ENCODE assay signal across 17 cellular contexts in genomic region chr15:85503151-85503797, GRCh38.
A peak's percentile ranks its signal among the peaks of the same experiment; 100 is the strongest.
DNase-seq lines count a peak whose midpoint lies in the region; ATAC-seq and TF ChIP-seq lines count a peak whose summit lies in the region.
"Had no signal": no experiment of that assay in that cellular context is flagged by ENCODE, and none has a peak within 500 bp of the region (broad histone marks: within the 10 kb centered on the region; RNA-seq: fewer than 3 reads in every experiment).

No MANE protein-coding gene starts in this region.

- peaks cover 76 to 87% (median 82%) of the 10 kb centered on the region in 3 donors for H3K4me1 Mint-ChIP-seq in T-cell

- H3K36me3 ChIP-seq in cardiac muscle cell (no peaks in the 10 kb centered on the region), gastroesophageal sphincter (no peaks in the 10 kb centered on the region), sigmoid colon (no peaks in the 10 kb centered on the region)
- H3K36me3 ChIP-seq: gastrocnemius medialis, neutrophil had no signal

- intact Hi-C loops in left ventricle myocardium superior (cut with micrococcal nuclease), result no loop called here
- intact Hi-C loops in sigmoid colon (cut with DNase I), result loop anchor here (5.0 to 10.0 kb wide), 2 partner anchors 121 to 332 kb away; partner anchors contain the start of gene AKAP13

- H3K27me3 ChIP-seq in cardiac muscle cell (no peaks in the 10 kb centered on the region), gastroesophageal sphincter (no peaks in the 10 kb centered on the region), sigmoid colon (no peaks in the 10 kb centered on the region)
- H3K27me3 ChIP-seq: gastrocnemius medialis, neutrophil had no signal

- POLR2A ChIA-PET in T-cell (lab: Charles Lee), result no interaction called here

- DNase-seq in cardiac muscle cell (ENCODE audit: low read depth in 1 of 2, low spot score in 1 of 2), result no peak
- DNase-seq in left ventricle myocardium superior, result no peak
- DNase-seq in T-cell, result no peak
- DNase-seq in sigmoid colon, result no peak
- DNase-seq in stimulated activated CD4-positive, alpha-beta T cell treated with anti-CD3 and anti-CD28 coated beads, Interleukin-4, amount 100 ng/mL, for 24 hours, result no peak
- no peak for DNase-seq in anterior cingulate cortex (lab: John Stamatoyannopoulos, UW)
- DNase-seq: activated CD4-positive, alpha-beta T cell treated with anti-CD3 and anti-CD28 coated beads, Interleukin-2, amount 10 ng/mL, durations not matched to agents 7 days and 5 days; amygdala; gastrocnemius medialis; NCI-H226; SIG-M5; stimulated activated CD4-positive, alpha-beta T cell treated with anti-CD3 and anti-CD28 coated beads, Interleukin-1b, Interleukin-23, amount 100 ng/mL, for 48 hours; T1000 had no signal

- peak overlapping the region; percentile 13 to 82 for H3K27ac Mint-ChIP-seq in T-cell
- H3K27ac Mint-ChIP-seq: activated CD4-positive, alpha-beta T cell treated with anti-CD3 and anti-CD28 coated beads, Interleukin-2, amount 10 ng/mL, durations not matched to agents 7 days and 5 days had no signal

- TF ChIP-seq POLR2A in gastroesophageal sphincter (IDR thresholded peaks at IDR 0.05) (no peak), sigmoid colon (IDR thresholded peaks at IDR 0.05) (no peak)

- 50 to 80% methylated on average over 3 to 4 of the region's 4 CpGs for WGBS in gastroesophageal sphincter (ENCODE audit: low coverage in 1 of 2), 2 donors
- 75 to 92% methylated on average over 4 of the region's 4 CpGs for WGBS in sigmoid colon, 2 donors

- peaks cover 55% of the 10 kb centered on the region for H3K4me1 ChIP-seq in cardiac muscle cell (ENCODE audit: low read depth)
- peaks cover 18 to 79% (median 26%) of the 10 kb centered on the region in 3 donors for H3K4me1 ChIP-seq in gastroesophageal sphincter
- peaks cover 0 to 29% (median 22%) of the 10 kb centered on the region in 4 donors for H3K4me1 ChIP-seq in sigmoid colon

- CTCF ChIA-PET in T-cell (lab: Charles Lee), result interaction anchor here in 1 of 2 donors (1.1 to 3.5 kb wide), 3 partner anchors 14 to 207 kb away, joined by 4 to 19 read pairs (median 5); no protein-coding TSS in a partner anchor

- TF ChIP-seq EP300 in gastroesophageal sphincter (IDR thresholded peaks at IDR 0.05) (no peak), sigmoid colon (IDR thresholded peaks at IDR 0.05) (no peak)

- no peak overlapping the region for H3K4me3 Mint-ChIP-seq in T-cell
- H3K4me3 Mint-ChIP-seq: activated CD4-positive, alpha-beta T cell treated with anti-CD3 and anti-CD28 coated beads, Interleukin-2, amount 10 ng/mL, durations not matched to agents 7 days and 5 days had no signal

- no peak overlapping the region for H3K4me3 ChIP-seq in cardiac muscle cell
- no peak overlapping the region for H3K4me3 ChIP-seq in gastroesophageal sphincter
- H3K4me3 ChIP-seq in sigmoid colon, result no peak overlapping the region
- H3K4me3 ChIP-seq: gastrocnemius medialis had no signal

- H3K36me3 Mint-ChIP-seq in T-cell, result no peaks in the 10 kb centered on the region

- H3K27ac ChIP-seq in cardiac muscle cell, result peak overlapping the region; percentile 69
- peak overlapping the region in 3 of 4 donors; percentile 52 to 76 (median 74) for H3K27ac ChIP-seq in gastroesophageal sphincter
- H3K27ac ChIP-seq in sigmoid colon, result peak overlapping the region in 3 of 4 donors; percentile 20 to 67 (median 60)
- H3K27ac ChIP-seq: gastrocnemius medialis, neutrophil had no signal

- no peaks in the 10 kb centered on the region for H3K27me3 Mint-ChIP-seq in T-cell
- H3K27me3 Mint-ChIP-seq: activated CD4-positive, alpha-beta T cell treated with anti-CD3 and anti-CD28 coated beads, Interleukin-2, amount 10 ng/mL, durations not matched to agents 7 days and 5 days had no signal

- H3K9me3 ChIP-seq in cardiac muscle cell (ENCODE audit: low read depth), result no peaks in the 10 kb centered on the region
- no peaks in the 10 kb centered on the region for H3K9me3 ChIP-seq in gastroesophageal sphincter
- no peaks in the 10 kb centered on the region for H3K9me3 ChIP-seq in sigmoid colon
- H3K9me3 ChIP-seq: gastrocnemius medialis, neutrophil had no signal

- no peaks in the 10 kb centered on the region for H3K9me3 Mint-ChIP-seq in T-cell
- H3K9me3 Mint-ChIP-seq: activated CD4-positive, alpha-beta T cell treated with anti-CD3 and anti-CD28 coated beads, Interleukin-2, amount 10 ng/mL, durations not matched to agents 7 days and 5 days had no signal

- ATAC-seq in left ventricle myocardium superior (no peak), T-cell (replicated peaks in 1 of 4) (no peak), gastroesophageal sphincter (no peak), GM21619 (IDR thresholded peaks at IDR 0.05; ENCODE audit: unreplicated experiment) (no peak)
- ATAC-seq: gastrocnemius medialis, sciatic nerve had no signal

- TF ChIP-seq CTCF in cardiac muscle cell (IDR thresholded peaks at IDR 0.05; ENCODE audit: low read depth, low read length) (no peak), gastroesophageal sphincter (IDR thresholded peaks at IDR 0.05) (no peak), sigmoid colon (IDR thresholded peaks at IDR 0.05) (no peak)
